10 cellular contexts compared by ENCODE assay signal in the genomic region with DNA sequence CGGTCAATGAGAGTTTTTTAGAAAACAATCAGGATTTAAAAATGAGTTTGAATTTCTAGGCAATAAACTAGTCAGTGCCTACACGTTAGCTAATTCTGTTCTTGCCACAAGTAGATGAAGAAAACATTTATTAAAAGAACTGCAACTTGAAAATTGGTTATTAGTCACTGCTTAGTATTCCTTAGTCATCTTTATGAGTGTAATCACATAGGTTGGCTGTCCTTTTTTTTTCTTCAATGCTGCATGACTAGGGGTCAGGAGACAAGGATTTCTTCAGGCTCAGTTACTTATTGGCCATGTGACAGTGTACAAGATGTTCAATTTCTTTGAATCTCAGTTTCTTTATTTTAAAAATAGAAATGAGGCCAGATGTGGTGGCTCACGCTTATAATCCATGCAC. TPM values are rescaled to one million over a fixed set of nuclear protein-coding genes. Genes with fewer than 3 reads are reported as not detected.
A peak's percentile ranks its signal among the peaks of the same experiment; 100 is the strongest.
DNase-seq lines count a peak whose midpoint lies in the region; ATAC-seq, FAIRE-seq and TF ChIP-seq lines count a peak whose summit lies in the region.
"Had no signal": no experiment of that assay in that cellular context is flagged by ENCODE, and none has a peak within 500 bp of the region (broad histone marks: within the 10 kb centered on the region; RNA-seq: fewer than 3 reads in every experiment).

No MANE protein-coding gene starts in this region.

- TF ChIP-seq CTCF in AG10803 (conservative IDR thresholded peaks at IDR 0.05; ENCODE audit: low read length) (no peak), HFF-Myc (IDR thresholded peaks at IDR 0.05; ENCODE audit: low read depth, low read length, missing control alignments) (no peak), brain microvascular endothelial cell (IDR thresholded peaks at IDR 0.05; ENCODE audit: low read depth, low read length, missing control alignments) (no peak), left lung (IDR thresholded peaks at IDR 0.05) (no peak)

- DNase-seq in AG10803 (ENCODE audit: low read depth) (peak; percentile 84), HFF-Myc (ENCODE audit: extremely low read depth, low read depth) (peak; percentile 25), brain microvascular endothelial cell (peak; percentile 48), left lung (no peak), frontal cortex (ENCODE audit: low spot score in 2 of 2) (no peak)
- no peak for DNase-seq in activated naive CD4-positive, alpha-beta T cell treated with Interleukin-2 at 50 U/mL for 16 hours
- no peak for DNase-seq in stimulated activated CD8-positive, alpha-beta memory T cell treated with anti-CD3 and anti-CD28 coated beads, Interleukin-4, amount 100 ng/mL, for 48 hours
- DNase-seq: activated CD4-positive, alpha-beta memory T cell treated with anti-CD3 and anti-CD28 coated beads for 36 hours; NCI-H2171 had no signal

- peaks cover 0 to 10% of the 10 kb centered on the region in 2 donors for H3K4me1 ChIP-seq in left lung

- no peaks in the 10 kb centered on the region for H3K27me3 ChIP-seq in brain microvascular endothelial cell (replicated peaks)
- H3K27me3 ChIP-seq in left lung, result no peaks in the 10 kb centered on the region

- H3K27ac ChIP-seq in brain microvascular endothelial cell (peak overlapping the region; percentile 50), left lung (peak overlapping the region in 1 of 2 donors; percentile 34)

- intact Hi-C loops in left lung (cut with DNase I), result no loop called here

- H3K4me3 ChIP-seq in AG10803 (ENCODE audit: low read length) (no peak overlapping the region), HFF-Myc (replicated peaks; ENCODE audit: low read depth, low read length) (no peak overlapping the region), brain microvascular endothelial cell (ENCODE audit: low read depth, low read length) (no peak overlapping the region), left lung (no peak overlapping the region)

- H3K9me3 ChIP-seq in left lung, result no peaks in the 10 kb centered on the region

- in situ Hi-C loops in brain microvascular endothelial cell (cut with HindIII; ENCODE audit: low pct_ligation_motif_present, low sequenced_read_pairs), result no loop called here

- peaks cover 4% of the 10 kb centered on the region for H3K36me3 ChIP-seq in brain microvascular endothelial cell (replicated peaks)
- H3K36me3 ChIP-seq in left lung, result peaks cover 0 to 26% of the 10 kb centered on the region in 2 donors

- FAIRE-seq in frontal cortex (lab: Jason Lieb, UNC), result no peak

- peak; percentile 63 for ATAC-seq in left lung
- ATAC-seq in GM19455 (IDR thresholded peaks at IDR 0.05; ENCODE audit: unreplicated experiment), result no peak

RNA-seq across cellular contexts. Expression of a gene that starts 17.1 kb away (rescaled TPM):
- total RNA-seq in left lung (100 to 1,000 TPM in 1 of 2 donors, 10 to 100 TPM in 1; 75.6 to 102 TPM), frontal cortex (15.9 TPM)

RNA-seq across cellular contexts. Expression of a gene that starts 55.0 kb away (rescaled TPM):
- total RNA-seq in left lung (under 1 TPM in 1 of 2 donors, not detected in 1; 0.58 TPM), frontal cortex (0.41 TPM)

Comparison
In these comparisons a context has a peak if more than half of its experiments do, and no peak if none do; other contexts are left out.
1. DNase-seq: peak in AG10803 (single experiment), HFF-Myc (single experiment) and brain microvascular endothelial cell (single experiment); none in left lung (0 of 2), frontal cortex (0 of 2), activated naive CD4-positive, alpha-beta T cell treated with Interleukin-2 at 50 U/mL for 16 hours (single experiment) and stimulated activated CD8-positive, alpha-beta memory T cell treated with anti-CD3 and anti-CD28 coated beads, Interleukin-4, amount 100 ng/mL, for 48 hours (single experiment).